8 cellular contexts compared by ENCODE assay signal in genomic region chr16:9135797-9136196, GRCh38. TPM values are rescaled to one million over a fixed set of nuclear protein-coding genes. Genes with fewer than 3 reads are reported as not detected.
DNase-seq lines count a peak whose midpoint lies in the region; ATAC-seq and TF ChIP-seq lines count a peak whose summit lies in the region.

No MANE protein-coding gene starts in this region.

- CTCF ChIA-PET in WTC11 (lab: Charles Lee): interaction anchor here (0.6 to 2.7 kb wide), 9 partner anchors 10 to 200 kb away, joined by 3 to 21 read pairs (median 6); no protein-coding TSS in a partner anchor

- POLR2A ChIA-PET in WTC11 (lab: Charles Lee): no interaction called here

- H3K36me3 Mint-ChIP-seq in WTC11: peaks cover 6% of the 10 kb centered on the region

- ATAC-seq in GM18861 (IDR thresholded peaks at IDR 0.05; ENCODE audit: unreplicated experiment) (peak; percentile 79), GM21825 (IDR thresholded peaks at IDR 0.05; ENCODE audit: unreplicated experiment) (peak; percentile 74), right lobe of liver (peak; percentile 30 to 68 (median 54)), WTC11 (no peak)

- H3K27me3 ChIP-seq in right lobe of liver: no peaks in the 10 kb centered on the region

- no peaks in the 10 kb centered on the region for H3K27me3 Mint-ChIP-seq in WTC11 (ENCODE audit: low read depth)

- WGBS in right lobe of liver (ENCODE audit: insufficient coverage, low coverage, low lambda C conversion rate, missing lambda C conversion rate): 10% methylated on average over 8 of the region's 8 CpGs

- no peak overlapping the region for H3K4me3 Mint-ChIP-seq in WTC11

- no peak overlapping the region for H3K27ac Mint-ChIP-seq in WTC11

- no peaks in the 10 kb centered on the region for H3K36me3 ChIP-seq in right lobe of liver

- DNase-seq in M059J (ENCODE audit: low read depth): peak; percentile 42
- DNase-seq in right lobe of liver: peak in 2 of 3 donors; percentile 31 to 36
- no peak for DNase-seq in Kasumi-1 (lab: John Stamatoyannopoulos, UW)
- no peak for DNase-seq in ureter (ENCODE audit: low spot score)
- DNase-seq in NCI-H774 (lab: John Stamatoyannopoulos, UW): no peak
- no peak for DNase-seq in WTC11 (ENCODE audit: low spot score)

- H3K9me3 ChIP-seq in right lobe of liver: no peaks in the 10 kb centered on the region

- no peak overlapping the region for H3K4me3 ChIP-seq in right lobe of liver

- TF ChIP-seq POLR2A in right lobe of liver (IDR thresholded peaks at IDR 0.05): no peak

- peaks cover 4% of the 10 kb centered on the region for H3K9me3 Mint-ChIP-seq in WTC11

- intact Hi-C loops in right lobe of liver (cut with DNase I): no loop called here

- H3K4me1 ChIP-seq in right lobe of liver: peaks cover 0 to 9% (median 0%) of the 10 kb centered on the region in 4 donors

- TF ChIP-seq CTCF in right lobe of liver (IDR thresholded peaks at IDR 0.05): no peak
- TF ChIP-seq CTCF in WTC11 (IDR thresholded peaks at IDR 0.05): no peak

- no peak overlapping the region for H3K27ac ChIP-seq in right lobe of liver

- peaks cover 18% of the 10 kb centered on the region for H3K4me1 Mint-ChIP-seq in WTC11

TF ChIP-seq in WTC11, 78 proteins besides CTCF, POLR2A, EP300 and RAD21:
- TF ChIP-seq STAT6 (CRISPR knock-in tag; conservative IDR thresholded peaks at IDR 0.05; ENCODE audit: low read depth): no peak
- no peak for TF ChIP-seq ATF3 (CRISPR knock-in tag; conservative IDR thresholded peaks at IDR 0.05)
- TF ChIP-seq NFYB (CRISPR knock-in tag; conservative IDR thresholded peaks at IDR 0.05; ENCODE audit: low read depth): no peak
- no peak for TF ChIP-seq CREB1 (CRISPR knock-in tag; IDR thresholded peaks at IDR 0.05)
- TF ChIP-seq ZNF281 (CRISPR knock-in tag; IDR thresholded peaks at IDR 0.05): no peak

RNA-seq across cellular contexts. Expression of gene HAPSTR1, which starts 44.4 kb away (rescaled TPM):
- total RNA-seq in M059J (2014; rRNA removed; shearing (Covaris generic)): 29.5 and 48.5 TPM in 2 replicates
- total RNA-seq in right lobe of liver (10 to 100 TPM; 23.6 to 34.8 (median 28.3) TPM), ureter (81.1 TPM), WTC11 (2021) (54.3 to 59.1 TPM (median 56.4 TPM) in 3 replicates)

Comparison
In these comparisons a context has a peak if more than half of its experiments do, and no peak if none do; other contexts are left out.
1. DNase-seq: peak in M059J (single experiment) and right lobe of liver (2 of 3); none in Kasumi-1 (0 of 2), ureter (single experiment), NCI-H774 (single experiment) and WTC11 (single experiment).